ENCODE assay signal across 1 cellular context in the genomic region with DNA sequence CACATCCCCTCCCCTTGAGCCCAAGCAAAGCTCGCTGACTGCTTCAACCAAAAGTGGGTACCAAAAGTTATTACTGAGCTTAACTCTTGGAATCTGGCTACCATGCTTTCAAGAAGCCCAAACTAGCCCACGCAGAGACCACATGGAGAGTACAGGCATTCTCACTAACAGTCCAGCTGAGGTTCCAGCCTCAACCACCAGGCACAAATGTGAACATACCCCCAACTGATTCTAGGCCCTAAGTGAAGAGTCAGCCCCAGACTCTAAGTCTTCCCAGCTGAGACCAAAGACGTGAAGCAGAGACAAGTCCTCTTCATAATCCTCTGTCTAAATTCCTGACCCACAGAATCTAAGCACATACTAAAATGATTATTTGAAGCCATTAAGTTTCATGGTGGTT.
TF ChIP-seq lines count a peak whose summit lies in the region.

No MANE protein-coding gene starts in this region.

TF ChIP-seq in GM23338, 12 proteins besides CTCF, POLR2A, EP300 and RAD21:
- TF ChIP-seq ZNF331 (CRISPR knock-in tag; IDR thresholded peaks at IDR 0.05; ENCODE audit: low read depth), result no peak
- TF ChIP-seq POLR2AphosphoS5 (IDR thresholded peaks at IDR 0.05; ENCODE audit: low read depth), result no peak
- TF ChIP-seq ZNF114 (CRISPR knock-in tag; IDR thresholded peaks at IDR 0.05), result no peak
- no peak for TF ChIP-seq JUNB (IDR thresholded peaks at IDR 0.05; ENCODE audit: unreplicated experiment)
- TF ChIP-seq, protein P1, sequence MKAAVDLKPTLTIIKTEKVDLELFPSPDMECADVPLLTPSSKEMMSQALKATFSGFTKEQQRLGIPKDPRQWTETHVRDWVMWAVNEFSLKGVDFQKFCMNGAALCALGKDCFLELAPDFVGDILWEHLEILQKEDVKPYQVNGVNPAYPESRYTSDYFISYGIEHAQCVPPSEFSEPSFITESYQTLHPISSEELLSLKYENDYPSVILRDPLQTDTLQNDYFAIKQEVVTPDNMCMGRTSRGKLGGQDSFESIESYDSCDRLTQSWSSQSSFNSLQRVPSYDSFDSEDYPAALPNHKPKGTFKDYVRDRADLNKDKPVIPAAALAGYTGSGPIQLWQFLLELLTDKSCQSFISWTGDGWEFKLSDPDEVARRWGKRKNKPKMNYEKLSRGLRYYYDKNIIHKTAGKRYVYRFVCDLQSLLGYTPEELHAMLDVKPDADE (IDR thresholded peaks at IDR 0.05), result no peak
- no peak for TF ChIP-seq NANOG (IDR thresholded peaks at IDR 0.05; ENCODE audit: borderline replicate concordance)
- TF ChIP-seq, protein P2, sequence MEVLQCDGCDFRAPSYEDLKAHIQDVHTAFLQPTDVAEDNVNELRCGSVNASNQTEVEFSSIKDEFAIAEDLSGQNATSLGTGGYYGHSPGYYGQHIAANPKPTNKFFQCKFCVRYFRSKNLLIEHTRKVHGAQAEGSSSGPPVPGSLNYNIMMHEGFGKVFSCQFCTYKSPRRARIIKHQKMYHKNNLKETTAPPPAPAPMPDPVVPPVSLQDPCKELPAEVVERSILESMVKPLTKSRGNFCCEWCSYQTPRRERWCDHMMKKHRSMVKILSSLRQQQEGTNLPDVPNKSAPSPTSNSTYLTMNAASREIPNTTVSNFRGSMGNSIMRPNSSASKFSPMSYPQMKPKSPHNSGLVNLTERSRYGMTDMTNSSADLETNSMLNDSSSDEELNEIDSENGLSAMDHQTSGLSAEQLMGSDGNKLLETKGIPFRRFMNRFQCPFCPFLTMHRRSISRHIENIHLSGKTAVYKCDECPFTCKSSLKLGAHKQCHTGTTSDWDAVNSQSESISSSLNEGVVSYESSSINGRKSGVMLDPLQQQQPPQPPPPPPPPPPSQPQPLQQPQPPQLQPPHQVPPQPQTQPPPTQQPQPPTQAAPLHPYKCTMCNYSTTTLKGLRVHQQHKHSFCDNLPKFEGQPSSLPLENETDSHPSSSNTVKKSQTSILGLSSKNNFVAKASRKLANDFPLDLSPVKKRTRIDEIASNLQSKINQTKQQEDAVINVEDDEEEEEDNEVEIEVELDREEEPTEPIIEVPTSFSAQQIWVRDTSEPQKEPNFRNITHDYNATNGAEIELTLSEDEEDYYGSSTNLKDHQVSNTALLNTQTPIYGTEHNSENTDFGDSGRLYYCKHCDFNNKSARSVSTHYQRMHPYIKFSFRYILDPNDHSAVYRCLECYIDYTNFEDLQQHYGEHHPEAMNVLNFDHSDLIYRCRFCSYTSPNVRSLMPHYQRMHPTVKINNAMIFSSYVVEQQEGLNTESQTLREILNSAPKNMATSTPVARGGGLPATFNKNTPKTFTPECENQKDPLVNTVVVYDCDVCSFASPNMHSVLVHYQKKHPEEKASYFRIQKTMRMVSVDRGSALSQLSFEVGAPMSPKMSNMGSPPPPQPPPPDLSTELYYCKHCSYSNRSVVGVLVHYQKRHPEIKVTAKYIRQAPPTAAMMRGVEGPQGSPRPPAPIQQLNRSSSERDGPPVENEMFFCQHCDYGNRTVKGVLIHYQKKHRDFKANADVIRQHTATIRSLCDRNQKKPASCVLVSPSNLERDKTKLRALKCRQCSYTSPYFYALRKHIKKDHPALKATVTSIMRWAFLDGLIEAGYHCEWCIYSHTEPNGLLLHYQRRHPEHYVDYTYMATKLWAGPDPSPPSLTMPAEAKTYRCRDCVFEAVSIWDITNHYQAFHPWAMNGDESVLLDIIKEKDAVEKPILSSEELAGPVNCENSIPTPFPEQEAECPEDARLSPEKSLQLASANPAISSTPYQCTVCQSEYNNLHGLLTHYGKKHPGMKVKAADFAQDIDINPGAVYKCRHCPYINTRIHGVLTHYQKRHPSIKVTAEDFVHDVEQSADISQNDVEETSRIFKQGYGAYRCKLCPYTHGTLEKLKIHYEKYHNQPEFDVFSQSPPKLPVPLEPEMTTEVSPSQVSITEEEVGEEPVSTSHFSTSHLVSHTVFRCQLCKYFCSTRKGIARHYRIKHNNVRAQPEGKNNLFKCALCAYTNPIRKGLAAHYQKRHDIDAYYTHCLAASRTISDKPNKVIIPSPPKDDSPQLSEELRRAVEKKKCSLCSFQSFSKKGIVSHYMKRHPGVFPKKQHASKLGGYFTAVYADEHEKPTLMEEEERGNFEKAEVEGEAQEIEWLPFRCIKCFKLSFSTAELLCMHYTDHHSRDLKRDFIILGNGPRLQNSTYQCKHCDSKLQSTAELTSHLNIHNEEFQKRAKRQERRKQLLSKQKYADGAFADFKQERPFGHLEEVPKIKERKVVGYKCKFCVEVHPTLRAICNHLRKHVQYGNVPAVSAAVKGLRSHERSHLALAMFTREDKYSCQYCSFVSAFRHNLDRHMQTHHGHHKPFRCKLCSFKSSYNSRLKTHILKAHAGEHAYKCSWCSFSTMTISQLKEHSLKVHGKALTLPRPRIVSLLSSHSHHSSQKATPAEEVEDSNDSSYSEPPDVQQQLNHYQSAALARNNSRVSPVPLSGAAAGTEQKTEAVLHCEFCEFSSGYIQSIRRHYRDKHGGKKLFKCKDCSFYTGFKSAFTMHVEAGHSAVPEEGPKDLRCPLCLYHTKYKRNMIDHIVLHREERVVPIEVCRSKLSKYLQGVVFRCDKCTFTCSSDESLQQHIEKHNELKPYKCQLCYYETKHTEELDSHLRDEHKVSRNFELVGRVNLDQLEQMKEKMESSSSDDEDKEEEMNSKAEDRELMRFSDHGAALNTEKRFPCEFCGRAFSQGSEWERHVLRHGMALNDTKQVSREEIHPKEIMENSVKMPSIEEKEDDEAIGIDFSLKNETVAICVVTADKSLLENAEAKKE (CRISPR knock-in tag; IDR thresholded peaks at IDR 0.05), result no peak
- no peak for TF ChIP-seq STAT1 (IDR thresholded peaks at IDR 0.05; ENCODE audit: unreplicated experiment)
- TF ChIP-seq, protein P3, sequence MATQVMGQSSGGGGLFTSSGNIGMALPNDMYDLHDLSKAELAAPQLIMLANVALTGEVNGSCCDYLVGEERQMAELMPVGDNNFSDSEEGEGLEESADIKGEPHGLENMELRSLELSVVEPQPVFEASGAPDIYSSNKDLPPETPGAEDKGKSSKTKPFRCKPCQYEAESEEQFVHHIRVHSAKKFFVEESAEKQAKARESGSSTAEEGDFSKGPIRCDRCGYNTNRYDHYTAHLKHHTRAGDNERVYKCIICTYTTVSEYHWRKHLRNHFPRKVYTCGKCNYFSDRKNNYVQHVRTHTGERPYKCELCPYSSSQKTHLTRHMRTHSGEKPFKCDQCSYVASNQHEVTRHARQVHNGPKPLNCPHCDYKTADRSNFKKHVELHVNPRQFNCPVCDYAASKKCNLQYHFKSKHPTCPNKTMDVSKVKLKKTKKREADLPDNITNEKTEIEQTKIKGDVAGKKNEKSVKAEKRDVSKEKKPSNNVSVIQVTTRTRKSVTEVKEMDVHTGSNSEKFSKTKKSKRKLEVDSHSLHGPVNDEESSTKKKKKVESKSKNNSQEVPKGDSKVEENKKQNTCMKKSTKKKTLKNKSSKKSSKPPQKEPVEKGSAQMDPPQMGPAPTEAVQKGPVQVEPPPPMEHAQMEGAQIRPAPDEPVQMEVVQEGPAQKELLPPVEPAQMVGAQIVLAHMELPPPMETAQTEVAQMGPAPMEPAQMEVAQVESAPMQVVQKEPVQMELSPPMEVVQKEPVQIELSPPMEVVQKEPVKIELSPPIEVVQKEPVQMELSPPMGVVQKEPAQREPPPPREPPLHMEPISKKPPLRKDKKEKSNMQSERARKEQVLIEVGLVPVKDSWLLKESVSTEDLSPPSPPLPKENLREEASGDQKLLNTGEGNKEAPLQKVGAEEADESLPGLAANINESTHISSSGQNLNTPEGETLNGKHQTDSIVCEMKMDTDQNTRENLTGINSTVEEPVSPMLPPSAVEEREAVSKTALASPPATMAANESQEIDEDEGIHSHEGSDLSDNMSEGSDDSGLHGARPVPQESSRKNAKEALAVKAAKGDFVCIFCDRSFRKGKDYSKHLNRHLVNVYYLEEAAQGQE (IDR thresholded peaks at IDR 0.05; ENCODE audit: unreplicated experiment), result no peak
- TF ChIP-seq CREB1 (CRISPR knock-in tag; IDR thresholded peaks at IDR 0.05; ENCODE audit: low read depth), result no peak
- no peak for TF ChIP-seq EZH2 (IDR thresholded peaks at IDR 0.05; ENCODE audit: low read depth, unreplicated experiment)
- no peak for TF ChIP-seq EZH2phosphoT487 (IDR thresholded peaks at IDR 0.05; ENCODE audit: unreplicated experiment)
